Comparison of ENCODE assay signal across 10 cellular contexts in genomic region chr14:23550131-23550826, GRCh38. TPM values are rescaled to one million over a fixed set of nuclear protein-coding genes. Genes with fewer than 3 reads are reported as not detected.
A peak's percentile ranks its signal among the peaks of the same experiment; 100 is the strongest.
DNase-seq lines count a peak whose midpoint lies in the region; ATAC-seq and TF ChIP-seq lines count a peak whose summit lies in the region.
"Had no signal": no experiment of that assay in that cellular context is flagged by ENCODE, and none has a peak within 500 bp of the region (broad histone marks: within the 10 kb centered on the region; RNA-seq: fewer than 3 reads in every experiment).

No MANE protein-coding gene starts in this region.

- H3K4me1 Mint-ChIP-seq in WTC11, result peaks cover 7% of the 10 kb centered on the region

- ATAC-seq in GM19328 (IDR thresholded peaks at IDR 0.05; ENCODE audit: unreplicated experiment) (no peak), WTC11 (no peak)

- H3K27me3 ChIP-seq in BJ (ENCODE audit: control insufficient read depth, insufficient read depth, low read length) (peaks cover 2% of the 10 kb centered on the region; the same call in 1 of the 2 replicates), ovary (no peaks in the 10 kb centered on the region)

- no peaks in the 10 kb centered on the region for H3K9me3 Mint-ChIP-seq in WTC11

- H3K36me3 ChIP-seq in BJ (ENCODE audit: control insufficient read depth, insufficient read depth, low read length), result no peaks in the 10 kb centered on the region
- H3K36me3 ChIP-seq in ovary, result no peaks in the 10 kb centered on the region

- TF ChIP-seq POLR2A in ovary (IDR thresholded peaks at IDR 0.05), result no peak

- CTCF ChIA-PET in BJ (lab: Yijun Ruan, JAX), result interaction anchor here (0.6 to 3.3 kb wide), 5 partner anchors 9 to 950 kb away, joined by 3 to 23 read pairs (median 4); no protein-coding TSS in a partner anchor
- CTCF ChIA-PET in WTC11 (lab: Charles Lee), result interaction anchor here (0.9 to 3.9 kb wide), 7 partner anchors 9 to 82 kb away, joined by 3 to 30 read pairs (median 5); no protein-coding TSS in a partner anchor

- 39 to 46% (median 40%) methylated on average over 13 of the region's 13 CpGs for WGBS in ovary, 3 donors

- no peak overlapping the region for H3K27ac ChIP-seq in ovary

- H3K4me3 ChIP-seq in BJ (ENCODE audit: low read depth, low read length), result peak overlapping the region; percentile 69
- H3K4me3 ChIP-seq in epithelial cell of proximal tubule (ENCODE audit: low read depth, low read length), result peak overlapping the region; percentile 93
- peak overlapping the region; percentile 46 for H3K4me3 ChIP-seq in ovary

- no peaks in the 10 kb centered on the region for H3K36me3 Mint-ChIP-seq in WTC11

- H3K9me3 ChIP-seq in ovary, result no peaks in the 10 kb centered on the region

- intact Hi-C loops in ovary (cut with DNase I), result loop anchor here in 1 of 4 donors (10.0 kb wide), 1 partner anchor 225 kb away; the partner anchor contains the start of gene PABPN1

- POLR2A ChIA-PET in BJ (lab: Charles Lee) (no interaction called here), WTC11 (lab: Charles Lee) (interaction anchor here (0.6 to 7.8 kb wide), 6 partner anchors 7 to 70 kb away, joined by 3 to 100 read pairs (median 6); no protein-coding TSS in a partner anchor)

- DNase-seq in BJ (ENCODE audit: low read depth) (no peak), NCI-H69 (lab: John Stamatoyannopoulos, UW) (peak; percentile 50), epithelial cell of proximal tubule (ENCODE audit: low read depth) (no peak), ovary (no peak), SIG-M5 (lab: John Stamatoyannopoulos, UW) (no peak), WTC11 (ENCODE audit: low spot score) (no peak), NCI-H1417 treated with DMSO at 0.1 percent for 48 hours (lab: John Stamatoyannopoulos, UW) (no peak)
- DNase-seq: SW 1271 had no signal

- no peak for TF ChIP-seq CTCF in BJ (IDR thresholded peaks at IDR 0.05; ENCODE audit: insufficient read depth, low read depth, low read length)
- no peak for TF ChIP-seq CTCF in epithelial cell of proximal tubule (conservative IDR thresholded peaks at IDR 0.05; ENCODE audit: low read depth, low read length)
- no peak for TF ChIP-seq CTCF in ovary (IDR thresholded peaks at IDR 0.05)
- TF ChIP-seq CTCF in WTC11 (IDR thresholded peaks at IDR 0.05), result no peak

- H3K27ac Mint-ChIP-seq in WTC11, result no peak overlapping the region

- H3K4me1 ChIP-seq in ovary (ENCODE audit: insufficient read depth), result peaks cover 3% of the 10 kb centered on the region

- no peak overlapping the region for H3K4me3 Mint-ChIP-seq in WTC11

- TF ChIP-seq EP300 in ovary (IDR thresholded peaks at IDR 0.05), result no peak

- H3K27me3 Mint-ChIP-seq in WTC11 (ENCODE audit: low read depth), result no peaks in the 10 kb centered on the region

TF ChIP-seq in WTC11, 78 proteins besides CTCF, POLR2A, EP300 and RAD21 (continues in another document):
- TF ChIP-seq ESRRA (CRISPR knock-in tag; IDR thresholded peaks at IDR 0.05; ENCODE audit: borderline replicate concordance) (no peak), TEAD4 (CRISPR knock-in tag; IDR thresholded peaks at IDR 0.05) (no peak), MLX (CRISPR knock-in tag; IDR thresholded peaks at IDR 0.05) (no peak), FOXP4 (CRISPR knock-in tag; IDR thresholded peaks at IDR 0.05) (no peak), PRDM15 (CRISPR knock-in tag; IDR thresholded peaks at IDR 0.05) (no peak), STAT6 (CRISPR knock-in tag; conservative IDR thresholded peaks at IDR 0.05; ENCODE audit: low read depth) (no peak), ZNF263 (CRISPR knock-in tag; IDR thresholded peaks at IDR 0.05; ENCODE audit: low read depth) (no peak), ZNF423 (CRISPR knock-in tag; IDR thresholded peaks at IDR 0.05) (no peak), ZNF416 (CRISPR knock-in tag; IDR thresholded peaks at IDR 0.05) (no peak)

RNA-seq across cellular contexts. Expression of gene ZFHX2, which starts 1.3 kb away (rescaled TPM):
- polyA plus RNA-seq in BJ (2011; rRNA removed), result 0.28 and 0.32 TPM in 2 replicates
- polyA minus RNA-seq in BJ (2011; rRNA and poly(A)+ RNA removed), result 1.4 and 1.9 TPM in 2 replicates
- total RNA-seq in epithelial cell of proximal tubule, result 0.58 and 0.81 TPM in 2 replicates
- total RNA-seq in ovary, result 1 to 10 TPM in 5 of 7 donors, under 1 TPM in 2; 0.48 to 2.3 (median 2.0) TPM
- polyA plus RNA-seq in ovary, result under 1 TPM; 0.34 to 0.63 TPM
- 16.4 to 26.2 TPM (median 25.7 TPM) in 3 replicates for total RNA-seq in WTC11 (2021)

RNA-seq across cellular contexts. Expression of gene THTPA, which starts 5.8 kb away (rescaled TPM):
- polyA plus RNA-seq in BJ (2011; rRNA removed) (8.1 and 14.2 TPM in 2 replicates), ovary (10 to 100 TPM; 11.5 to 11.9 TPM)
- 6.7 and 12.1 TPM in 2 replicates for polyA minus RNA-seq in BJ (2011; rRNA and poly(A)+ RNA removed)
- total RNA-seq in epithelial cell of proximal tubule (10.4 and 37.2 TPM in 2 replicates), ovary (10 to 100 TPM; 14.6 to 22.3 (median 19.6) TPM), WTC11 (2021) (20.0 to 26.2 TPM (median 25.4 TPM) in 3 replicates)

RNA-seq across cellular contexts. Expression of gene AP1G2, which starts 17.3 kb away (rescaled TPM):
- 33.3 and 54.5 TPM in 2 replicates for polyA plus RNA-seq in BJ (2011; rRNA removed)
- 32.1 and 48.5 TPM in 2 replicates for polyA minus RNA-seq in BJ (2011; rRNA and poly(A)+ RNA removed)
- total RNA-seq in epithelial cell of proximal tubule, result 55.4 and 89.9 TPM in 2 replicates
- 100 to 1,000 TPM in 3 of 7 donors, 10 to 100 TPM in 4; 76.3 to 129 (median 92.8) TPM for total RNA-seq in ovary
- 10 to 100 TPM; 32.0 to 80.4 TPM for polyA plus RNA-seq in ovary
- total RNA-seq in WTC11 (2021), result 108 to 122 TPM (median 115 TPM) in 3 replicates

RNA-seq across cellular contexts. Expression of gene JPH4, which starts 28.3 kb away (rescaled TPM):
- polyA plus RNA-seq in BJ (2011; rRNA removed) (not detected in 2 replicates), ovary (10 to 100 TPM; 19.9 to 22.1 TPM)
- polyA minus RNA-seq in BJ (2011; rRNA and poly(A)+ RNA removed), result not detected in 2 replicates
- total RNA-seq in epithelial cell of proximal tubule (0.06 TPM in 1 of 2 replicates, not detected in the other), ovary (10 to 100 TPM in 4 of 7 donors, 1 to 10 TPM in 3; 7.4 to 43.5 (median 10.1) TPM), WTC11 (2021) (50.1 to 62.0 TPM (median 60.0 TPM) in 3 replicates)
- total RNA-seq: H4 had no signal
